Comparison of ENCODE assay signal across 1 cellular context in genomic region chr11:117877120-117877784, GRCh38.
TF ChIP-seq lines count a peak whose summit lies in the region.

No MANE protein-coding gene starts in this region.

TF ChIP-seq in WTC11, 78 proteins besides CTCF, POLR2A, EP300 and RAD21 (continued from another document):
- TF ChIP-seq MXD4 (CRISPR knock-in tag; IDR thresholded peaks at IDR 0.05; ENCODE audit: borderline replicate concordance) (no peak), ZNF396 (CRISPR knock-in tag; IDR thresholded peaks at IDR 0.05; ENCODE audit: borderline replicate concordance) (no peak)
- TF ChIP-seq, protein P1, sequence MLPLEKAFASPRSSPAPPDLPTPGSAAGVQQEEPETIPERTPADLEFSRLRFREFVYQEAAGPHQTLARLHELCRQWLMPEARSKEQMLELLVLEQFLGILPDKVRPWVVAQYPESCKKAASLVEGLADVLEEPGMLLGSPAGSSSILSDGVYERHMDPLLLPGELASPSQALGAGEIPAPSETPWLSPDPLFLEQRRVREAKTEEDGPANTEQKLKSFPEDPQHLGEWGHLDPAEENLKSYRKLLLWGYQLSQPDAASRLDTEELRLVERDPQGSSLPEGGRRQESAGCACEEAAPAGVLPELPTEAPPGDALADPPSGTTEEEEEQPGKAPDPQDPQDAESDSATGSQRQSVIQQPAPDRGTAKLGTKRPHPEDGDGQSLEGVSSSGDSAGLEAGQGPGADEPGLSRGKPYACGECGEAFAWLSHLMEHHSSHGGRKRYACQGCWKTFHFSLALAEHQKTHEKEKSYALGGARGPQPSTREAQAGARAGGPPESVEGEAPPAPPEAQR (CRISPR knock-in tag; IDR thresholded peaks at IDR 0.05), result no peak
TF ChIP-seq in WTC11: peak in this region for 0.
